Comparison of ENCODE assay signal across 1 cellular context in genomic region chr19:54422136-54422535, GRCh38.
TF ChIP-seq lines count a peak whose summit lies in the region.

No MANE protein-coding gene starts in this region.

TF ChIP-seq in H1, 55 proteins besides CTCF, POLR2A, EP300 and RAD21:
- TF ChIP-seq TCF12 (IDR thresholded peaks at IDR 0.05; ENCODE audit: low read depth, low read length) = no peak
- no peak for TF ChIP-seq FOSL1 (IDR thresholded peaks at IDR 0.05; ENCODE audit: insufficient read depth, low read depth, low read length)
- TF ChIP-seq MAX (IDR thresholded peaks at IDR 0.05) = no peak
- no peak; the same call in 1 of the 2 replicates for TF ChIP-seq TBP (IDR thresholded peaks at IDR 0.05; ENCODE audit: low read depth, low read length)
- no peak for TF ChIP-seq BRCA1 (IDR thresholded peaks at IDR 0.05; ENCODE audit: low read depth, low read length)
- no peak for TF ChIP-seq GABPA (IDR thresholded peaks at IDR 0.05; ENCODE audit: borderline replicate concordance, insufficient read depth, low read length)
- TF ChIP-seq EGR1 (IDR thresholded peaks at IDR 0.05; ENCODE audit: borderline replicate concordance, low read depth, low read length) = no peak
- TF ChIP-seq SAP30 (IDR thresholded peaks at IDR 0.05; ENCODE audit: insufficient read depth, insufficient replicate concordance, low read length) = no peak
- TF ChIP-seq CBX5 (IDR thresholded peaks at IDR 0.05; ENCODE audit: low read depth, low read length) = no peak
- no peak for TF ChIP-seq GTF2F1 (IDR thresholded peaks at IDR 0.05; ENCODE audit: borderline replicate concordance, low read depth, low read length)
- no peak for TF ChIP-seq ATF2 (IDR thresholded peaks at IDR 0.05; ENCODE audit: low read length)
- TF ChIP-seq KDM1A (IDR thresholded peaks at IDR 0.05; ENCODE audit: borderline replicate concordance, low read length) = no peak
- no peak for TF ChIP-seq CHD1 (IDR thresholded peaks at IDR 0.05; ENCODE audit: low read depth, low read length)
